Comparison of ENCODE assay signal across 9 cellular contexts in genomic region chr7:95262875-95263274, GRCh38.
"Had no signal": no experiment of that assay in that cellular context is flagged by ENCODE, and none has a peak within 500 bp of the region (broad histone marks: within the 10 kb centered on the region; RNA-seq: fewer than 3 reads in every experiment).

No MANE protein-coding gene starts in this region.

- H3K9me3 Mint-ChIP-seq: HFFc6, IgD-negative memory B cell had no signal

- DNase-seq: GOT3, H7, HFFc6, KBM-7 had no signal

- H3K4me3 Mint-ChIP-seq: HFFc6, IgD-negative memory B cell had no signal

- H3K36me3 ChIP-seq: HAP-1 had no signal

- H3K27ac ChIP-seq: HL-60 had no signal

- H3K36me3 Mint-ChIP-seq: IgD-negative memory B cell had no signal

- H3K4me1 ChIP-seq: HAP-1 had no signal

- H3K27me3 Mint-ChIP-seq: IgD-negative memory B cell had no signal

- H3K9me3 ChIP-seq: HAP-1 had no signal

- H3K4me3 ChIP-seq: HAP-1 had no signal

- H3K4me1 Mint-ChIP-seq: IgD-negative memory B cell had no signal

- H3K27ac Mint-ChIP-seq: HFFc6, IgD-negative memory B cell had no signal

- ATAC-seq: HCT116, HepG2 had no signal
